In genomic region chr5:65203746-65204145, GRCh38 we compare ENCODE assay signal across 1 cellular context.
A peak's percentile ranks its signal among the peaks of the same experiment; 100 is the strongest.
TF ChIP-seq lines count a peak whose summit lies in the region.

No MANE protein-coding gene starts in this region.

TF ChIP-seq in GM12878, 131 proteins besides CTCF, POLR2A, EP300 and RAD21 (continued from another document):
- TF ChIP-seq RUNX3 (IDR thresholded peaks at IDR 0.05; ENCODE audit: low read length) (peak; percentile 40; the same call in 1 of the 2 replicates), ZNF207 (IDR thresholded peaks at IDR 0.05; ENCODE audit: borderline replicate concordance) (no peak), NR2F1 (conservative IDR thresholded peaks at IDR 0.05) (peak; percentile 55), PAX8 (IDR thresholded peaks at IDR 0.05) (no peak), CHD4 (IDR thresholded peaks at IDR 0.05) (no peak), BHLHE40 (IDR thresholded peaks at IDR 0.05; ENCODE audit: borderline replicate concordance in 1 of 2, low read depth in 2 of 2, low read length in 1 of 2) (no peak)
